18 cellular contexts compared by ENCODE assay signal in genomic region chr17:16023881-16024280, GRCh38. TPM values are rescaled to one million over a fixed set of nuclear protein-coding genes. Genes with fewer than 3 reads are reported as not detected.
DNase-seq lines count a peak whose midpoint lies in the region; ATAC-seq and TF ChIP-seq lines count a peak whose summit lies in the region.
"Had no signal": no experiment of that assay in that cellular context is flagged by ENCODE, and none has a peak within 500 bp of the region (broad histone marks: within the 10 kb centered on the region; RNA-seq: fewer than 3 reads in every experiment).

No MANE protein-coding gene starts in this region.

- no TSS peak for BruUV-seq in Caco-2 (replicated peaks; lab: Mats Ljungman, UMichigan)

- H3K27ac ChIP-seq in CD8-positive, alpha-beta T cell (ENCODE audit: low read depth, low read length): no peak overlapping the region

- no peak for TF ChIP-seq CTCF in CD8-positive, alpha-beta T cell (IDR thresholded peaks at IDR 0.05)
- TF ChIP-seq CTCF in WTC11 (IDR thresholded peaks at IDR 0.05) (no peak), Caco-2 (IDR thresholded peaks at IDR 0.05; ENCODE audit: insufficient read depth in 1 of 2, low read depth in 1 of 2, low read length in 1 of 2, severe bottlenecking in 1 of 2, unreplicated experiment in 1 of 2) (no peak)

- POLR2A ChIA-PET in CD8-positive, alpha-beta T cell (lab: Charles Lee): no interaction called here
- POLR2A ChIA-PET in WTC11 (lab: Charles Lee) (no interaction called here), Caco-2 (lab: Charles Lee) (no interaction called here)

- peaks cover 47% of the 10 kb centered on the region for H3K4me1 Mint-ChIP-seq in activated naive CD4-positive, alpha-beta T cell treated with anti-CD3 and anti-CD28 coated beads, Interleukin-2, amount 50 U/mL, for 24 hours
- peaks cover 44% of the 10 kb centered on the region for H3K4me1 Mint-ChIP-seq in activated naive CD4-positive, alpha-beta T cell treated with anti-CD3 and anti-CD28 coated beads for 36 hours (ENCODE audit: low read depth)
- peaks cover 25% of the 10 kb centered on the region for H3K4me1 Mint-ChIP-seq in CD8-positive, alpha-beta T cell (ENCODE audit: low read depth)
- H3K4me1 Mint-ChIP-seq in WTC11: no peaks in the 10 kb centered on the region
- no peaks in the 10 kb centered on the region for H3K4me1 Mint-ChIP-seq in Caco-2 (ENCODE audit: low read depth, unreplicated experiment)

- peaks cover 34% of the 10 kb centered on the region for H3K36me3 Mint-ChIP-seq in activated naive CD4-positive, alpha-beta T cell treated with anti-CD3 and anti-CD28 coated beads, Interleukin-2, amount 50 U/mL, for 24 hours
- peaks cover 59% of the 10 kb centered on the region for H3K36me3 Mint-ChIP-seq in activated naive CD4-positive, alpha-beta T cell treated with anti-CD3 and anti-CD28 coated beads for 36 hours (ENCODE audit: low read depth)
- H3K36me3 Mint-ChIP-seq in CD8-positive, alpha-beta T cell: peaks cover 83% of the 10 kb centered on the region
- peaks cover 64% of the 10 kb centered on the region for H3K36me3 Mint-ChIP-seq in WTC11
- peaks cover 44% of the 10 kb centered on the region for H3K36me3 Mint-ChIP-seq in Caco-2 (ENCODE audit: insufficient read depth, unreplicated experiment)

- no peak overlapping the region for H3K4me3 Mint-ChIP-seq in activated naive CD4-positive, alpha-beta T cell treated with anti-CD3 and anti-CD28 coated beads, Interleukin-2, amount 50 U/mL, for 24 hours
- H3K4me3 Mint-ChIP-seq in activated naive CD4-positive, alpha-beta T cell treated with anti-CD3 and anti-CD28 coated beads for 36 hours: no peak overlapping the region
- H3K4me3 Mint-ChIP-seq in CD8-positive, alpha-beta T cell: no peak overlapping the region
- H3K4me3 Mint-ChIP-seq in WTC11 (no peak overlapping the region), Caco-2 (ENCODE audit: unreplicated experiment) (no peak overlapping the region)

- intact Hi-C loops in activated naive CD4-positive, alpha-beta T cell treated with anti-CD3 and anti-CD28 coated beads for 36 hours (cut with micrococcal nuclease): no loop called here
- intact Hi-C loops in CD8-positive, alpha-beta T cell (cut with DNase I, micrococcal nuclease): no loop called here
- intact Hi-C loops in Caco-2 (cut with micrococcal nuclease; ENCODE audit: unreplicated experiment): no loop called here

- H3K27ac Mint-ChIP-seq in activated naive CD4-positive, alpha-beta T cell treated with anti-CD3 and anti-CD28 coated beads, Interleukin-2, amount 50 U/mL, for 24 hours: peak overlapping the region; percentile 19
- no peak overlapping the region for H3K27ac Mint-ChIP-seq in activated naive CD4-positive, alpha-beta T cell treated with anti-CD3 and anti-CD28 coated beads for 36 hours
- peak overlapping the region; percentile 5 for H3K27ac Mint-ChIP-seq in CD8-positive, alpha-beta T cell
- H3K27ac Mint-ChIP-seq in WTC11 (peak overlapping the region; percentile 4; the same call in 1 of the 2 replicates), Caco-2 (ENCODE audit: unreplicated experiment) (no peak overlapping the region)

- no peak overlapping the region for H3K4me3 ChIP-seq in CD8-positive, alpha-beta T cell (ENCODE audit: low read depth, low read length)
- no peak overlapping the region for H3K4me3 ChIP-seq in Caco-2 (ENCODE audit: low read depth, low read length)
- H3K4me3 ChIP-seq: MG63 had no signal

- no peaks in the 10 kb centered on the region for H3K9me3 Mint-ChIP-seq in activated naive CD4-positive, alpha-beta T cell treated with anti-CD3 and anti-CD28 coated beads, Interleukin-2, amount 50 U/mL, for 24 hours
- no peaks in the 10 kb centered on the region for H3K9me3 Mint-ChIP-seq in activated naive CD4-positive, alpha-beta T cell treated with anti-CD3 and anti-CD28 coated beads for 36 hours
- H3K9me3 Mint-ChIP-seq in CD8-positive, alpha-beta T cell: no peaks in the 10 kb centered on the region
- H3K9me3 Mint-ChIP-seq in WTC11 (no peaks in the 10 kb centered on the region), Caco-2 (ENCODE audit: unreplicated experiment) (no peaks in the 10 kb centered on the region)

- H3K4me1 ChIP-seq in CD8-positive, alpha-beta T cell (ENCODE audit: insufficient read depth, low read length): no peaks in the 10 kb centered on the region
- H3K4me1 ChIP-seq in Caco-2: no peaks in the 10 kb centered on the region

- DNase-seq in activated naive CD4-positive, alpha-beta T cell treated with anti-CD3 and anti-CD28 coated beads for 36 hours: no peak
- no peak for DNase-seq in CD8-positive, alpha-beta T cell
- DNase-seq in WTC11 (ENCODE audit: low spot score) (no peak), DMS53 treated with DMSO at 0.1 percent for 48 hours (lab: John Stamatoyannopoulos, UW; ENCODE audit: unreplicated experiment) (no peak), NCI-H2171 treated with DMSO at 0.1 percent for 48 hours (lab: John Stamatoyannopoulos, UW) (no peak), Caco-2 (no peak)
- DNase-seq: C1 segment of cervical spinal cord; H7; KG1; MG63; NCI-H2029; NCI-H446 treated with DMSO at 0.1 percent for 48 hours; NCI-H526; NCI-H82; NK-92 treated with Interleukin-12 subunit alpha and Interleukin-12 subunit beta, amount 100 ng/mL, for 24 hours; PC-3 had no signal

- ATAC-seq in CD8-positive, alpha-beta T cell: no peak
- ATAC-seq in WTC11: no peak
- ATAC-seq: PC-3, SK-N-SH treated with all-trans-retinoic acid at 6 μM for 48 hours had no signal

- peaks cover 40% of the 10 kb centered on the region for H3K36me3 ChIP-seq in CD8-positive, alpha-beta T cell (ENCODE audit: insufficient read depth, low read length)
- H3K36me3 ChIP-seq in Caco-2 (ENCODE audit: control insufficient read depth, insufficient read depth, low read length): no peaks in the 10 kb centered on the region

- CTCF ChIA-PET in activated naive CD4-positive, alpha-beta T cell treated with anti-CD3 and anti-CD28 coated beads for 36 hours (lab: Charles Lee): no interaction called here
- CTCF ChIA-PET in CD8-positive, alpha-beta T cell (lab: Charles Lee): no interaction called here
- CTCF ChIA-PET in WTC11 (lab: Charles Lee) (no interaction called here), Caco-2 (lab: Charles Lee) (no interaction called here)

- H3K27me3 Mint-ChIP-seq in activated naive CD4-positive, alpha-beta T cell treated with anti-CD3 and anti-CD28 coated beads, Interleukin-2, amount 50 U/mL, for 24 hours: no peaks in the 10 kb centered on the region
- H3K27me3 Mint-ChIP-seq in activated naive CD4-positive, alpha-beta T cell treated with anti-CD3 and anti-CD28 coated beads for 36 hours (ENCODE audit: low read depth): no peaks in the 10 kb centered on the region
- H3K27me3 Mint-ChIP-seq in CD8-positive, alpha-beta T cell (ENCODE audit: low read depth): no peaks in the 10 kb centered on the region
- H3K27me3 Mint-ChIP-seq in WTC11 (ENCODE audit: low read depth) (no peaks in the 10 kb centered on the region), Caco-2 (ENCODE audit: insufficient read depth, unreplicated experiment) (no peaks in the 10 kb centered on the region)

- H3K27me3 ChIP-seq in CD8-positive, alpha-beta T cell (ENCODE audit: insufficient read depth, low read length): no peaks in the 10 kb centered on the region
- H3K27me3 ChIP-seq in Caco-2 (replicated peaks; ENCODE audit: control insufficient read depth, insufficient read depth, low read length): no peaks in the 10 kb centered on the region
- H3K27me3 ChIP-seq: MG63 had no signal

- H3K9me3 ChIP-seq in CD8-positive, alpha-beta T cell (ENCODE audit: low read length): no peaks in the 10 kb centered on the region
- no peaks in the 10 kb centered on the region for H3K9me3 ChIP-seq in Caco-2
- H3K9me3 ChIP-seq: MG63 had no signal

TF ChIP-seq in WTC11, 78 proteins besides CTCF, POLR2A, EP300 and RAD21 (continues in another document):
- TF ChIP-seq ZNF423 (CRISPR knock-in tag; IDR thresholded peaks at IDR 0.05): no peak
- no peak for TF ChIP-seq MLX (CRISPR knock-in tag; IDR thresholded peaks at IDR 0.05)
- no peak for TF ChIP-seq ZBTB21 (CRISPR knock-in tag; IDR thresholded peaks at IDR 0.05; ENCODE audit: borderline replicate concordance)
- TF ChIP-seq GRHL2 (CRISPR knock-in tag; IDR thresholded peaks at IDR 0.05; ENCODE audit: insufficient replicate concordance, severe bottlenecking): no peak
- TF ChIP-seq RORB (CRISPR knock-in tag; IDR thresholded peaks at IDR 0.05): no peak
- no peak for TF ChIP-seq SP1 (CRISPR knock-in tag; conservative IDR thresholded peaks at IDR 0.05)
- TF ChIP-seq ELF4 (CRISPR knock-in tag; IDR thresholded peaks at IDR 0.05; ENCODE audit: low read depth): no peak
- TF ChIP-seq STAT6 (CRISPR knock-in tag; conservative IDR thresholded peaks at IDR 0.05; ENCODE audit: low read depth): no peak

RNA-seq across cellular contexts. Expression of gene TTC19, which starts 24.3 kb away (rescaled TPM):
- 10 to 100 TPM; 18.8 to 20.8 TPM for total RNA-seq in activated naive CD4-positive, alpha-beta T cell treated with anti-CD3 and anti-CD28 coated beads for 36 hours
- total RNA-seq in CD8-positive, alpha-beta T cell: 10 to 100 TPM; 63.5 to 71.9 TPM
- total RNA-seq in WTC11 (2021) (55.3 to 60.0 TPM (median 58.0 TPM) in 3 replicates), Caco-2 (2022) (20.2 and 21.9 TPM in 2 replicates)

RNA-seq across cellular contexts. Expression of gene ZSWIM7, which starts 24.4 kb away (rescaled TPM):
- total RNA-seq in activated naive CD4-positive, alpha-beta T cell treated with anti-CD3 and anti-CD28 coated beads for 36 hours: 10 to 100 TPM in 1 of 2 experiments, 1 to 10 TPM in 1; 8.3 to 10.8 TPM
- 10 to 100 TPM; 10.3 to 10.8 TPM for total RNA-seq in CD8-positive, alpha-beta T cell
- total RNA-seq in WTC11 (2021): 41.1 to 41.7 TPM (median 41.3 TPM) in 3 replicates
- 10.4 and 13.8 TPM in 2 replicates for total RNA-seq in Caco-2 (2022)

Comparison
In these comparisons a context has a peak if more than half of its experiments do, and no peak if none do; other contexts are left out.
1. H3K27ac Mint-ChIP-seq: peak in activated naive CD4-positive, alpha-beta T cell treated with anti-CD3 and anti-CD28 coated beads, Interleukin-2, amount 50 U/mL, for 24 hours (single experiment), CD8-positive, alpha-beta T cell (single experiment) and WTC11 (single experiment); none in activated naive CD4-positive, alpha-beta T cell treated with anti-CD3 and anti-CD28 coated beads for 36 hours (single experiment) and Caco-2 (single experiment).